8 cellular contexts compared by ENCODE assay signal in the genomic region with DNA sequence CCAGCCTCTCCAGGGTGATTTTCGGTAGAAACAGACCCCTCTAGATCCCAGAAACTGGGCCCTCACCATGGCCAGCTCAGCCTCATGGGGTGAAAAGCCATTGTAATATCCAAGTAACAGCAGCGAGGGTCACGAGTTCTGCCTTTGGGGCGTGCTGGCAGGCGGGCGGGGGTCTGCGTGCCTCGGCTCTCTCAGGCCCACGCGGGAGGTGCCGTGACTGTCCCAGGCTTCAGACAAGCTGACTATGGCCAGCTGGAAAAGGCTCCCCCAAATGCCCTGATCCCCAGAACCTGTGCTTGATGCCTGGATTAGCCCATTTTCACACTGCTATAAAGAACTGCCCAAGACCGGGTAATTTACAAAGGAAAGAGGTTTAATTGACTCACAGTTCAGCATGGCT.
DNase-seq lines count a peak whose midpoint lies in the region; ATAC-seq and TF ChIP-seq lines count a peak whose summit lies in the region.
"Not testable (repeated sequence)": the region's sequence is repeated elsewhere in the genome, so short reads cannot be mapped to it uniquely, and the experiment has no call there.

No MANE protein-coding gene starts in this region.

- not testable (repeated sequence) for H3K79me2 ChIP-seq in mammary epithelial cell (ENCODE audit: insufficient read depth, low read length)

- peak overlapping the region; percentile 56 for H2AFZ ChIP-seq in mammary epithelial cell (ENCODE audit: low read depth, low read length)

- dilution Hi-C loops in mammary epithelial cell (cut with HindIII; ENCODE audit: low sequenced_read_pairs), result not testable (repeated sequence)

- H3K4me1 Mint-ChIP-seq in CD4-positive, alpha-beta T cell (ENCODE audit: low read depth), result peaks cover 38% of the 10 kb centered on the region
- H3K4me1 Mint-ChIP-seq in mesothelial cell of epicardium, result peaks cover 22% of the 10 kb centered on the region

- H3K27me3 Mint-ChIP-seq in CD4-positive, alpha-beta T cell; mesothelial cell of epicardium (ENCODE audit: low read depth): not testable (repeated sequence)

- H4K20me1 ChIP-seq in mammary epithelial cell (ENCODE audit: insufficient read depth, low read length), result not testable (repeated sequence)

- CTCF ChIA-PET in CD4-positive, alpha-beta T cell (lab: Charles Lee); mammary epithelial cell (lab: Charles Lee; ENCODE audit: low non-redundant PET): not testable (repeated sequence)

- H3K4me1 ChIP-seq in mammary epithelial cell (ENCODE audit: insufficient read depth, low read length) (peaks cover 13% of the 10 kb centered on the region), neutrophil (ENCODE audit: control insufficient read depth in 1 of 2, insufficient read depth in 1 of 2, low read depth in 1 of 2, low read length in 1 of 2) (peaks cover 22 to 25% of the 10 kb centered on the region in 2 experiments)
- not testable (repeated sequence) for H3K4me1 ChIP-seq in sigmoid colon; aorta (ENCODE audit: control insufficient read depth in 1 of 2, insufficient read depth in 2 of 2, low read length in 2 of 2)

- TF ChIP-seq EP300 in sigmoid colon (IDR thresholded peaks at IDR 0.05), result not testable (repeated sequence)

- H3K27ac Mint-ChIP-seq in CD4-positive, alpha-beta T cell, result peak overlapping the region; percentile 97
- H3K27ac Mint-ChIP-seq in mesothelial cell of epicardium, result peak overlapping the region; percentile 34

- intact Hi-C loops in CD4-positive, alpha-beta T cell (cut with DNase I, micrococcal nuclease); mammary epithelial cell (cut with micrococcal nuclease); cardiac septum (cut with DNase I); sigmoid colon (cut with DNase I); aorta (cut with DNase I): not testable (repeated sequence)

- not testable (repeated sequence) for H3K9me3 Mint-ChIP-seq in CD4-positive, alpha-beta T cell; mesothelial cell of epicardium

- H3K27ac ChIP-seq in CD4-positive, alpha-beta T cell (ENCODE audit: low read depth, low read length); mammary epithelial cell (ENCODE audit: insufficient read depth, low read depth, low read length); sigmoid colon; aorta (ENCODE audit: low read depth in 1 of 2, low read length in 2 of 2): not testable (repeated sequence)
- peak overlapping the region; percentile 46; the same call in 1 of the 2 replicates for H3K27ac ChIP-seq in WERI-Rb-1
- H3K27ac ChIP-seq in neutrophil, result peak overlapping the region; percentile 33

- H3K27me3 ChIP-seq in CD4-positive, alpha-beta T cell (ENCODE audit: control insufficient read depth, insufficient read depth, low read length); WERI-Rb-1 (ENCODE audit: insufficient read depth, low read depth, severe bottlenecking); mammary epithelial cell (ENCODE audit: insufficient read depth, low read length); neutrophil; sigmoid colon; aorta (ENCODE audit: control insufficient read depth in 1 of 2, insufficient read depth in 2 of 2, low read length in 1 of 2): not testable (repeated sequence)

- not testable (repeated sequence) for H3K36me3 ChIP-seq in WERI-Rb-1; mammary epithelial cell (ENCODE audit: insufficient read depth, low read length); neutrophil; sigmoid colon; aorta (ENCODE audit: control insufficient read depth in 1 of 2, insufficient read depth in 2 of 2, low read length in 1 of 2)

- not testable (repeated sequence) for H3K4me3 Mint-ChIP-seq in CD4-positive, alpha-beta T cell; mesothelial cell of epicardium

- H3K9ac ChIP-seq in mammary epithelial cell (ENCODE audit: insufficient read depth, low read length), result not testable (repeated sequence)

- H3K4me3 ChIP-seq in WERI-Rb-1 (ENCODE audit: low read depth, low read length); mammary epithelial cell (replicated peaks in 1 of 3; ENCODE audit: insufficient read depth in 1 of 3, low read depth in 2 of 3, low read length in 3 of 3); neutrophil (ENCODE audit: low read depth in 1 of 2, low read length in 1 of 2); sigmoid colon; aorta (ENCODE audit: low read length in 2 of 2): not testable (repeated sequence)

- in situ Hi-C loops in mammary epithelial cell (cut with MboI; ENCODE audit: low sequenced_read_pairs in 2 of 2), result not testable (repeated sequence)

- not testable (repeated sequence) for H3K4me2 ChIP-seq in mammary epithelial cell (ENCODE audit: insufficient read depth, low read depth, low read length)

- not testable (repeated sequence) for ATAC-seq in CD4-positive, alpha-beta T cell (ENCODE audit: poor library complexity); aorta (ENCODE audit: low FRiP score)

- 90% methylated on average over 10 of the region's 12 CpGs for WGBS in mammary epithelial cell (ENCODE audit: low coverage, missing lambda C conversion rate)
- 96 to 97% methylated on average over 12 of the region's 12 CpGs for WGBS in sigmoid colon, 2 donors
- 92 to 97% methylated on average over 7 to 12 of the region's 12 CpGs for WGBS in aorta, 2 donors

- not testable (repeated sequence) for TF ChIP-seq POLR2A in sigmoid colon (IDR thresholded peaks at IDR 0.05)

- H3K36me3 Mint-ChIP-seq in CD4-positive, alpha-beta T cell (ENCODE audit: low read depth), result peaks cover 26% of the 10 kb centered on the region
- H3K36me3 Mint-ChIP-seq in mesothelial cell of epicardium, result not testable (repeated sequence)

- not testable (repeated sequence) for BruUV-seq in mammary epithelial cell (replicated peaks; lab: Mats Ljungman, UMichigan)

- H3K9me3 ChIP-seq in CD4-positive, alpha-beta T cell (ENCODE audit: control insufficient read depth, low read length); WERI-Rb-1 (ENCODE audit: severe bottlenecking); mammary epithelial cell (replicated peaks; ENCODE audit: insufficient read depth, low read length); neutrophil; sigmoid colon; aorta (ENCODE audit: control insufficient read depth, low read length): not testable (repeated sequence)

- POLR2A ChIA-PET in CD4-positive, alpha-beta T cell (lab: Charles Lee), result not testable (repeated sequence)

- not testable (repeated sequence) for DNase-seq in CD4-positive, alpha-beta T cell; WERI-Rb-1; mammary epithelial cell; mesothelial cell of epicardium (ENCODE audit: low spot score in 2 of 2, unreplicated experiment in 2 of 2)
- DNase-seq in cardiac septum (ENCODE audit: low spot score) (peak; percentile 27), sigmoid colon (peak; percentile 30), aorta (peak; percentile 15 to 28)

- TF ChIP-seq CTCF in CD4-positive, alpha-beta T cell (IDR thresholded peaks at IDR 0.05); WERI-Rb-1 (IDR thresholded peaks at IDR 0.05; ENCODE audit: low read depth, low read length); mammary epithelial cell (conservative IDR thresholded peaks at IDR 0.05 in 1 of 2, IDR thresholded peaks at IDR 0.05 in 1 of 2; ENCODE audit: extremely low read depth in 1 of 2, insufficient read depth in 1 of 2, low read depth in 1 of 2, low read length in 2 of 2); mesothelial cell of epicardium (IDR thresholded peaks at IDR 0.05; ENCODE audit: unreplicated experiment); neutrophil (IDR thresholded peaks at IDR 0.05); sigmoid colon (IDR thresholded peaks at IDR 0.05): not testable (repeated sequence)
